Comparison of ENCODE assay signal across 1 cellular context in genomic region chr11:65720237-65720934, GRCh38.
TF ChIP-seq lines count a peak whose summit lies in the region.

Gene RNASEH2C, minus strand, starts transcription at chr11:65720798. Its CDS starts 40 bp downstream, at chr11:65720758.

TF ChIP-seq in HepG2, 621 proteins besides CTCF, POLR2A, EP300 and RAD21 (continued from another document and continues in another):
- TF ChIP-seq, protein P1, sequence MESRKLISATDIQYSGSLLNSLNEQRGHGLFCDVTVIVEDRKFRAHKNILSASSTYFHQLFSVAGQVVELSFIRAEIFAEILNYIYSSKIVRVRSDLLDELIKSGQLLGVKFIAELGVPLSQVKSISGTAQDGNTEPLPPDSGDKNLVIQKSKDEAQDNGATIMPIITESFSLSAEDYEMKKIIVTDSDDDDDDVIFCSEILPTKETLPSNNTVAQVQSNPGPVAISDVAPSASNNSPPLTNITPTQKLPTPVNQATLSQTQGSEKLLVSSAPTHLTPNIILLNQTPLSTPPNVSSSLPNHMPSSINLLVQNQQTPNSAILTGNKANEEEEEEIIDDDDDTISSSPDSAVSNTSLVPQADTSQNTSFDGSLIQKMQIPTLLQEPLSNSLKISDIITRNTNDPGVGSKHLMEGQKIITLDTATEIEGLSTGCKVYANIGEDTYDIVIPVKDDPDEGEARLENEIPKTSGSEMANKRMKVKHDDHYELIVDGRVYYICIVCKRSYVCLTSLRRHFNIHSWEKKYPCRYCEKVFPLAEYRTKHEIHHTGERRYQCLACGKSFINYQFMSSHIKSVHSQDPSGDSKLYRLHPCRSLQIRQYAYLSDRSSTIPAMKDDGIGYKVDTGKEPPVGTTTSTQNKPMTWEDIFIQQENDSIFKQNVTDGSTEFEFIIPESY (CRISPR knock-in tag; IDR thresholded peaks at IDR 0.05), result peak; percentile 22; the same call in 1 of the 2 replicates
- no peak for TF ChIP-seq HNF1A (IDR thresholded peaks at IDR 0.05; ENCODE audit: low read depth)
- TF ChIP-seq HNF1A (CRISPR knock-in tag; IDR thresholded peaks at IDR 0.05; ENCODE audit: borderline replicate concordance), result no peak; the same call in 1 of the 2 replicates
- peak; percentile 97 for TF ChIP-seq THAP11 (CRISPR knock-in tag; IDR thresholded peaks at IDR 0.05)
- TF ChIP-seq SUZ12 (IDR thresholded peaks at IDR 0.05; ENCODE audit: low read depth, low read length), result peak; percentile 82
- peak; percentile 42; the same call in 1 of the 2 replicates for TF ChIP-seq RARA (CRISPR knock-in tag; IDR thresholded peaks at IDR 0.05)
- TF ChIP-seq, protein P2, sequence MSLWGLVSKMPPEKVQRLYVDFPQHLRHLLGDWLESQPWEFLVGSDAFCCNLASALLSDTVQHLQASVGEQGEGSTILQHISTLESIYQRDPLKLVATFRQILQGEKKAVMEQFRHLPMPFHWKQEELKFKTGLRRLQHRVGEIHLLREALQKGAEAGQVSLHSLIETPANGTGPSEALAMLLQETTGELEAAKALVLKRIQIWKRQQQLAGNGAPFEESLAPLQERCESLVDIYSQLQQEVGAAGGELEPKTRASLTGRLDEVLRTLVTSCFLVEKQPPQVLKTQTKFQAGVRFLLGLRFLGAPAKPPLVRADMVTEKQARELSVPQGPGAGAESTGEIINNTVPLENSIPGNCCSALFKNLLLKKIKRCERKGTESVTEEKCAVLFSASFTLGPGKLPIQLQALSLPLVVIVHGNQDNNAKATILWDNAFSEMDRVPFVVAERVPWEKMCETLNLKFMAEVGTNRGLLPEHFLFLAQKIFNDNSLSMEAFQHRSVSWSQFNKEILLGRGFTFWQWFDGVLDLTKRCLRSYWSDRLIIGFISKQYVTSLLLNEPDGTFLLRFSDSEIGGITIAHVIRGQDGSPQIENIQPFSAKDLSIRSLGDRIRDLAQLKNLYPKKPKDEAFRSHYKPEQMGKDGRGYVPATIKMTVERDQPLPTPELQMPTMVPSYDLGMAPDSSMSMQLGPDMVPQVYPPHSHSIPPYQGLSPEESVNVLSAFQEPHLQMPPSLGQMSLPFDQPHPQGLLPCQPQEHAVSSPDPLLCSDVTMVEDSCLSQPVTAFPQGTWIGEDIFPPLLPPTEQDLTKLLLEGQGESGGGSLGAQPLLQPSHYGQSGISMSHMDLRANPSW (CRISPR knock-in tag; IDR thresholded peaks at IDR 0.05; ENCODE audit: borderline replicate concordance), result no peak
- TF ChIP-seq CBFB (CRISPR knock-in tag; IDR thresholded peaks at IDR 0.05), result peak; percentile 80
- TF ChIP-seq U2AF2 (IDR thresholded peaks at IDR 0.05; ENCODE audit: low read depth, low read length), result no peak
- TF ChIP-seq MLLT10 (CRISPR knock-in tag; IDR thresholded peaks at IDR 0.05), result peak; percentile 43; the same call in 1 of the 2 replicates
- TF ChIP-seq, protein P3, sequence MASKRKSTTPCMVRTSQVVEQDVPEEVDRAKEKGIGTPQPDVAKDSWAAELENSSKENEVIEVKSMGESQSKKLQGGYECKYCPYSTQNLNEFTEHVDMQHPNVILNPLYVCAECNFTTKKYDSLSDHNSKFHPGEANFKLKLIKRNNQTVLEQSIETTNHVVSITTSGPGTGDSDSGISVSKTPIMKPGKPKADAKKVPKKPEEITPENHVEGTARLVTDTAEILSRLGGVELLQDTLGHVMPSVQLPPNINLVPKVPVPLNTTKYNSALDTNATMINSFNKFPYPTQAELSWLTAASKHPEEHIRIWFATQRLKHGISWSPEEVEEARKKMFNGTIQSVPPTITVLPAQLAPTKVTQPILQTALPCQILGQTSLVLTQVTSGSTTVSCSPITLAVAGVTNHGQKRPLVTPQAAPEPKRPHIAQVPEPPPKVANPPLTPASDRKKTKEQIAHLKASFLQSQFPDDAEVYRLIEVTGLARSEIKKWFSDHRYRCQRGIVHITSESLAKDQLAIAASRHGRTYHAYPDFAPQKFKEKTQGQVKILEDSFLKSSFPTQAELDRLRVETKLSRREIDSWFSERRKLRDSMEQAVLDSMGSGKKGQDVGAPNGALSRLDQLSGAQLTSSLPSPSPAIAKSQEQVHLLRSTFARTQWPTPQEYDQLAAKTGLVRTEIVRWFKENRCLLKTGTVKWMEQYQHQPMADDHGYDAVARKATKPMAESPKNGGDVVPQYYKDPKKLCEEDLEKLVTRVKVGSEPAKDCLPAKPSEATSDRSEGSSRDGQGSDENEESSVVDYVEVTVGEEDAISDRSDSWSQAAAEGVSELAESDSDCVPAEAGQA (IDR thresholded peaks at IDR 0.05; ENCODE audit: low read depth), result no peak
- TF ChIP-seq, protein P3 (CRISPR knock-in tag; IDR thresholded peaks at IDR 0.05; ENCODE audit: borderline replicate concordance), result no peak
- TF ChIP-seq ZNF792 (CRISPR knock-in tag; IDR thresholded peaks at IDR 0.05), result peak; percentile 78
- no peak for TF ChIP-seq ATRX (CRISPR knock-in tag; IDR thresholded peaks at IDR 0.05; ENCODE audit: borderline replicate concordance)
- TF ChIP-seq TOE1 (CRISPR knock-in tag; IDR thresholded peaks at IDR 0.05), result no peak; the same call in 1 of the 2 replicates
- TF ChIP-seq, protein P4, sequence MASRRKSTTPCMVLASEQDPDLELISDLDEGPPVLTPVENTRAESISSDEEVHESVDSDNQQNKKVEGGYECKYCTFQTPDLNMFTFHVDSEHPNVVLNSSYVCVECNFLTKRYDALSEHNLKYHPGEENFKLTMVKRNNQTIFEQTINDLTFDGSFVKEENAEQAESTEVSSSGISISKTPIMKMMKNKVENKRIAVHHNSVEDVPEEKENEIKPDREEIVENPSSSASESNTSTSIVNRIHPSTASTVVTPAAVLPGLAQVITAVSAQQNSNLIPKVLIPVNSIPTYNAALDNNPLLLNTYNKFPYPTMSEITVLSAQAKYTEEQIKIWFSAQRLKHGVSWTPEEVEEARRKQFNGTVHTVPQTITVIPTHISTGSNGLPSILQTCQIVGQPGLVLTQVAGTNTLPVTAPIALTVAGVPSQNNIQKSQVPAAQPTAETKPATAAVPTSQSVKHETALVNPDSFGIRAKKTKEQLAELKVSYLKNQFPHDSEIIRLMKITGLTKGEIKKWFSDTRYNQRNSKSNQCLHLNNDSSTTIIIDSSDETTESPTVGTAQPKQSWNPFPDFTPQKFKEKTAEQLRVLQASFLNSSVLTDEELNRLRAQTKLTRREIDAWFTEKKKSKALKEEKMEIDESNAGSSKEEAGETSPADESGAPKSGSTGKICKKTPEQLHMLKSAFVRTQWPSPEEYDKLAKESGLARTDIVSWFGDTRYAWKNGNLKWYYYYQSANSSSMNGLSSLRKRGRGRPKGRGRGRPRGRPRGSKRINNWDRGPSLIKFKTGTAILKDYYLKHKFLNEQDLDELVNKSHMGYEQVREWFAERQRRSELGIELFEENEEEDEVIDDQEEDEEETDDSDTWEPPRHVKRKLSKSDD (CRISPR knock-in tag; IDR thresholded peaks at IDR 0.05; ENCODE audit: low read depth), result peak; percentile 87; the same call in 1 of the 2 replicates
- no peak for TF ChIP-seq RCOR2 (CRISPR knock-in tag; IDR thresholded peaks at IDR 0.05)
- peak; percentile 42; the same call in 1 of the 2 replicates for TF ChIP-seq ZNF572 (CRISPR knock-in tag; IDR thresholded peaks at IDR 0.05)
- TF ChIP-seq, protein P5, sequence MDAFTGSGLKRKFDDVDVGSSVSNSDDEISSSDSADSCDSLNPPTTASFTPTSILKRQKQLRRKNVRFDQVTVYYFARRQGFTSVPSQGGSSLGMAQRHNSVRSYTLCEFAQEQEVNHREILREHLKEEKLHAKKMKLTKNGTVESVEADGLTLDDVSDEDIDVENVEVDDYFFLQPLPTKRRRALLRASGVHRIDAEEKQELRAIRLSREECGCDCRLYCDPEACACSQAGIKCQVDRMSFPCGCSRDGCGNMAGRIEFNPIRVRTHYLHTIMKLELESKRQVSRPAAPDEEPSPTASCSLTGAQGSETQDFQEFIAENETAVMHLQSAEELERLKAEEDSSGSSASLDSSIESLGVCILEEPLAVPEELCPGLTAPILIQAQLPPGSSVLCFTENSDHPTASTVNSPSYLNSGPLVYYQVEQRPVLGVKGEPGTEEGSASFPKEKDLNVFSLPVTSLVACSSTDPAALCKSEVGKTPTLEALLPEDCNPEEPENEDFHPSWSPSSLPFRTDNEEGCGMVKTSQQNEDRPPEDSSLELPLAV (CRISPR knock-in tag; conservative IDR thresholded peaks at IDR 0.05; ENCODE audit: low read depth), result no peak
- TF ChIP-seq CCAR2 (optimal IDR thresholded peaks at IDR 0.05; ENCODE audit: low read depth, low read length), result no peak
- TF ChIP-seq NFATC3 (CRISPR knock-in tag; IDR thresholded peaks at IDR 0.05), result no peak
- TF ChIP-seq TEAD3 (CRISPR knock-in tag; optimal IDR thresholded peaks at IDR 0.05; ENCODE audit: borderline replicate concordance), result peak; percentile 46
- TF ChIP-seq ZNF333 (CRISPR knock-in tag; IDR thresholded peaks at IDR 0.05; ENCODE audit: borderline replicate concordance), result no peak
- TF ChIP-seq KMT2B (CRISPR knock-in tag; IDR thresholded peaks at IDR 0.05), result peak; percentile 66; the same call in 1 of the 2 replicates
- peak; percentile 86 for TF ChIP-seq SPEN (CRISPR knock-in tag; IDR thresholded peaks at IDR 0.05; ENCODE audit: low read depth)
- TF ChIP-seq FOXO1 (CRISPR knock-in tag; IDR thresholded peaks at IDR 0.05), result peak; percentile 37; the same call in 1 of the 2 replicates
- TF ChIP-seq SRF (IDR thresholded peaks at IDR 0.05; ENCODE audit: low read depth, low read length), result no peak
- TF ChIP-seq, protein P6, sequence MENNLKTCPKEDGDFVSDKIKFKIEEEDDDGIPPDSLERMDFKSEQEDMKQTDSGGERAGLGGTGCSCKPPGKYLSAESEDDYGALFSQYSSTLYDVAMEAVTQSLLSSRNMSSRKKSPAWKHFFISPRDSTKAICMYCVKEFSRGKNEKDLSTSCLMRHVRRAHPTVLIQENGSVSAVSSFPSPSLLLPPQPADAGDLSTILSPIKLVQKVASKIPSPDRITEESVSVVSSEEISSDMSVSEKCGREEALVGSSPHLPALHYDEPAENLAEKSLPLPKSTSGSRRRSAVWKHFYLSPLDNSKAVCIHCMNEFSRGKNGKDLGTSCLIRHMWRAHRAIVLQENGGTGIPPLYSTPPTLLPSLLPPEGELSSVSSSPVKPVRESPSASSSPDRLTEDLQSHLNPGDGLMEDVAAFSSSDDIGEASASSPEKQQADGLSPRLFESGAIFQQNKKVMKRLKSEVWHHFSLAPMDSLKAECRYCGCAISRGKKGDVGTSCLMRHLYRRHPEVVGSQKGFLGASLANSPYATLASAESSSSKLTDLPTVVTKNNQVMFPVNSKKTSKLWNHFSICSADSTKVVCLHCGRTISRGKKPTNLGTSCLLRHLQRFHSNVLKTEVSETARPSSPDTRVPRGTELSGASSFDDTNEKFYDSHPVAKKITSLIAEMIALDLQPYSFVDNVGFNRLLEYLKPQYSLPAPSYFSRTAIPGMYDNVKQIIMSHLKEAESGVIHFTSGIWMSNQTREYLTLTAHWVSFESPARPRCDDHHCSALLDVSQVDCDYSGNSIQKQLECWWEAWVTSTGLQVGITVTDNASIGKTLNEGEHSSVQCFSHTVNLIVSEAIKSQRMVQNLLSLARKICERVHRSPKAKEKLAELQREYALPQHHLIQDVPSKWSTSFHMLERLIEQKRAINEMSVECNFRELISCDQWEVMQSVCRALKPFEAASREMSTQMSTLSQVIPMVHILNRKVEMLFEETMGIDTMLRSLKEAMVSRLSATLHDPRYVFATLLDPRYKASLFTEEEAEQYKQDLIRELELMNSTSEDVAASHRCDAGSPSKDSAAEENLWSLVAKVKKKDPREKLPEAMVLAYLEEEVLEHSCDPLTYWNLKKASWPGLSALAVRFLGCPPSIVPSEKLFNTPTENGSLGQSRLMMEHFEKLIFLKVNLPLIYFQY (CRISPR knock-in tag; IDR thresholded peaks at IDR 0.05; ENCODE audit: borderline replicate concordance), result peak; percentile 65; the same call in 1 of the 2 replicates
